9 cellular contexts compared by ENCODE assay signal in the genomic region with DNA sequence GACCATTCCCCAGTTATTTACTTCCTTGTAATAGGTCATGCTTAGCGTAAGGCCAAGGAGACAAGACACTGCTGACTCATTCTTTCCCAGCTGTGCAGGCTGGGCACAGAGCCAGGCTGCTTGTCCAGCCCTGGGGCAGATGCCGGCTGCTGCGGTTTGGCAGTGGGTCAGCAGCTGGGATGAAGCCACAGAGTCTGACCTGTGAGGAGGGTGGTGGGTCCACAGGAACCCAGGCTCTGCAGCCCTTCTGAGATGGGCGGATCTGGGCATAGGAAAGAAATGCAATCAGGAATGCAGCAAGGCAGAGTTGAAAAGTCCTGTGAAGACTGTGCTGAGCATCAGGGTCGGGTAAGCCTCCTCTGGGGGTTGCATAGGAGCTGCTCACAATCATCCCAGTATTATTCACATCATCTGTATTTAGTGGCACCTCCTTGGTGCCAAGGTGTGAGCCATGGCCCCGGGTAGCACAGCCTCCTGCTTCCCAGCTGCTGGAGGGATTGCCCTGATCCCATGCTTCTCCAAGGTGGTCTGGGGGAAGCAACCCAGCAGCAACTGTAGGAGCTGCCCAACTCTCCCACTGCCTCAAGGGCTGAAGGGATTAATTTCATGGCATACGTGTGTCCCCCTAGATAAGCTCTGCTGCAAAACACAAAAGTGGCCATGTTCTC.
DNase-seq lines count a peak whose midpoint lies in the region; ATAC-seq lines count a peak whose summit lies in the region.
"Had no signal": no experiment of that assay in that cellular context is flagged by ENCODE, and none has a peak within 500 bp of the region (broad histone marks: within the 10 kb centered on the region; RNA-seq: fewer than 3 reads in every experiment).

No MANE protein-coding gene starts in this region.

- peak; percentile 89 for DNase-seq in A172 (ENCODE audit: low spot score)
- peak; percentile 60 for DNase-seq in T1000 (lab: John Stamatoyannopoulos, UW)
- peak; percentile 98 for DNase-seq in Right ventricle myocardium inferior (ENCODE audit: missing footprints)
- DNase-seq in renal cortical epithelial cell (ENCODE audit: low read depth), result peak; percentile 98
- DNase-seq in NAMALWA (ENCODE audit: low spot score), result no peak
- DNase-seq in T-helper 1 cell, result no peak
- DNase-seq: activated naive CD8-positive, alpha-beta T cell treated with anti-CD3 and anti-CD28 coated beads, Interleukin-2, amount 10 ng/mL, durations not matched to agents 7 days and 5 days had no signal

- peak; percentile 45 for ATAC-seq in GM19025 (IDR thresholded peaks at IDR 0.05; ENCODE audit: low read depth, unreplicated experiment)
- peak; percentile 55 for ATAC-seq in HG03442 (IDR thresholded peaks at IDR 0.05; ENCODE audit: unreplicated experiment)
- peak; percentile 89 for ATAC-seq in Right ventricle myocardium inferior

- intact Hi-C loops in Right ventricle myocardium inferior (cut with DNase I), result loop anchor here (5.0 kb wide), 1 partner anchor 182 kb away; no protein-coding TSS in a partner anchor

Comparison
In these comparisons a context has a peak if more than half of its experiments do, and no peak if none do; other contexts are left out.
1. DNase-seq: peak in A172 (single experiment), T1000 (single experiment), Right ventricle myocardium inferior (single experiment) and renal cortical epithelial cell (single experiment); none in NAMALWA (single experiment) and T-helper 1 cell (0 of 5).
2. Peak in every context shown above with its lines, with median percentiles within 50 percentile points of each other: ATAC-seq.